In genomic region chr12:117151195-117152031, GRCh38 we compare ENCODE assay signal across 8 cellular contexts. TPM values are rescaled to one million over a fixed set of nuclear protein-coding genes. Genes with fewer than 3 reads are reported as not detected.
DNase-seq lines count a peak whose midpoint lies in the region; ATAC-seq, FAIRE-seq and TF ChIP-seq lines count a peak whose summit lies in the region.

No MANE protein-coding gene starts in this region.

- H3K9me1 ChIP-seq in K562 (ENCODE audit: control insufficient read depth, insufficient read depth, low read length) = peaks cover 4% of the 10 kb centered on the region

- H3K27me3 ChIP-seq in K562 (ENCODE audit: control insufficient read depth in 2 of 2, insufficient read depth in 2 of 2, low read length in 2 of 2) (no peaks in the 10 kb centered on the region), testis (no peaks in the 10 kb centered on the region)

- TF ChIP-seq EP300 in K562 (IDR thresholded peaks at IDR 0.05; ENCODE audit: low read length) = no peak

- peak overlapping the region; percentile 88 for H2AFZ ChIP-seq in K562 (ENCODE audit: low read depth, low read length)

- H3K27ac ChIP-seq in K562 (ENCODE audit: extremely low read depth, low read depth, low read length) (no peak overlapping the region; the same call in 2 of the 3 replicates), testis (peak overlapping the region in 1 of 2 donors; percentile 57)

- no TSS peak for BruUV-seq in K562 (replicated peaks; lab: Mats Ljungman, UMichigan)

- H3K4me3 ChIP-seq in K562 (no peak overlapping the region), testis (no peak overlapping the region)

- POLR2A ChIA-PET in K562 (lab: Yijun Ruan, JAX) = interaction anchor here (0.7 to 1.5 kb wide), 3 partner anchors 9 to 708 kb away, joined by 3 to 4 read pairs (median 3); no protein-coding TSS in a partner anchor

- H3K9me3 ChIP-seq in K562 (replicated peaks; ENCODE audit: control insufficient read depth, insufficient read depth, low read depth, low read length) (no peaks in the 10 kb centered on the region), testis (no peaks in the 10 kb centered on the region)

- TF ChIP-seq POLR2A in K562 (conservative IDR thresholded peaks at IDR 0.05) (no peak), testis (IDR thresholded peaks at IDR 0.05) (no peak)

- peak; percentile 42 to 75 for TF ChIP-seq RAD21 in K562 (CRISPR knock-in tag; conservative IDR thresholded peaks at IDR 0.05 in 1 of 2, IDR thresholded peaks at IDR 0.05 in 1 of 2)

- H3K36me3 ChIP-seq in K562 (ENCODE audit: control insufficient read depth, insufficient read depth, low read length) = peaks cover 41% of the 10 kb centered on the region
- H3K36me3 ChIP-seq in testis (ENCODE audit: low read depth, missing control alignments) = no peaks in the 10 kb centered on the region

- WGBS in K562 (ENCODE audit: insufficient coverage, low coverage, missing lambda C conversion rate) = 21% methylated on average over 13 of the region's 13 CpGs
- WGBS in testis, 2 donors = 35 to 38% methylated on average over 11 to 13 of the region's 13 CpGs

- peak; percentile 84 to 87 (median 87) for TF ChIP-seq CTCF in K562 (IDR thresholded peaks at IDR 0.05 in 2 of 3, conservative IDR thresholded peaks at IDR 0.05 in 1 of 3; ENCODE audit: insufficient read depth in 2 of 3, low read depth in 1 of 3, low read length in 3 of 3)
- peak; percentile 53 to 60 (median 56) for TF ChIP-seq CTCF in testis (IDR thresholded peaks at IDR 0.05)

- FAIRE-seq in K562 (lab: Jason Lieb, UNC) = peak; percentile 93

- peak overlapping the region; percentile 75 for H3K4me2 ChIP-seq in K562 (ENCODE audit: insufficient read depth, low read length)

- no peak overlapping the region for H3K9ac ChIP-seq in K562 (ENCODE audit: insufficient read depth in 1 of 2, low read depth in 2 of 2, low read length in 2 of 2)

- peak; percentile 91 for ATAC-seq in K562
- no peak for ATAC-seq in HG03159 (IDR thresholded peaks at IDR 0.05; ENCODE audit: unreplicated experiment)

- DNase-seq in NCI-H1105 treated with DMSO at 0.1 percent for 48 hours (lab: John Stamatoyannopoulos, UW) = peak; percentile 19
- DNase-seq in NCI-H1105 (lab: John Stamatoyannopoulos, UW) = no peak
- DNase-seq in MV-4-11 (lab: John Stamatoyannopoulos, UW) = peak; percentile 44
- peak; percentile 84 to 93 (median 84) for DNase-seq in K562 (ENCODE audit: extremely low read depth in 1 of 4, low spot score in 3 of 4)
- DNase-seq in iPS-NIHi7 (ENCODE audit: extremely low spot score) = peak; percentile 87
- DNase-seq in testis = peak; percentile 88
- DNase-seq in SKM-1 (lab: John Stamatoyannopoulos, UW; ENCODE audit: unreplicated experiment) = no peak

- peaks cover 11 to 12% of the 10 kb centered on the region in 2 experiments; a peak in 3 of 5 replicates for H3K4me1 ChIP-seq in K562 (replicated peaks in 1 of 2; ENCODE audit: control insufficient read depth in 2 of 2, insufficient read depth in 2 of 2, low read length in 2 of 2)
- peaks cover 20% of the 10 kb centered on the region for H3K4me1 ChIP-seq in testis

- CTCF ChIA-PET in K562 (lab: Yijun Ruan, JAX; ENCODE audit: low intra/inter-chr PET ratio) = interaction anchor here (1.7 to 3.2 kb wide), 2 partner anchors 126 to 448 kb away, joined by 9 to 26 read pairs; no protein-coding TSS in a partner anchor

- in situ Hi-C loops in K562 (cut with MboI) = no loop called here

- intact Hi-C loops in K562 (cut with micrococcal nuclease) (loop anchor here (1.0 kb wide), 1 partner anchor 126 kb away; no protein-coding TSS in a partner anchor), testis (cut with DNase I; ENCODE audit: low total_unique reads) (no loop called here)

- no peaks in the 10 kb centered on the region for H3K79me2 ChIP-seq in K562 (ENCODE audit: control insufficient read depth, insufficient read depth, low read length)

- H4K20me1 ChIP-seq in K562 (replicated peaks; ENCODE audit: control insufficient read depth, insufficient read depth, low read length) = no peaks in the 10 kb centered on the region

TF ChIP-seq in K562, 482 proteins besides CTCF, POLR2A, EP300 and RAD21 (continues in another document):
- TF ChIP-seq ZNF584 (CRISPR knock-in tag; IDR thresholded peaks at IDR 0.05; ENCODE audit: low read depth) (no peak), MNT (conservative IDR thresholded peaks at IDR 0.05) (0 out of 4 replicates have a peak, but pooled peaks of 1 of the 2 experiments have one; percentile 28), DEAF1 (CRISPR knock-in tag; IDR thresholded peaks at IDR 0.05) (peak; percentile 25; the same call in 1 of the 2 replicates)

RNA-seq across cellular contexts. Expression of gene FBXO21, which starts 38.9 kb away (rescaled TPM):
- total RNA-seq in K562 (2011; cell fraction: chromatin; rRNA removed; ENCODE audit: low replicate concordance) = 15.2 and 18.4 TPM in 2 replicates
- total RNA-seq in K562 (2011; cell fraction: nucleolus; rRNA removed) = 13.4 and 17.0 TPM in 2 replicates
- 11.4 and 15.2 TPM in 2 replicates for total RNA-seq in K562 (2011; cell fraction: nucleoplasm; rRNA removed)
- total RNA-seq in K562 (2014; rRNA removed) = 35.4 and 50.9 TPM in 2 replicates
- 9.1 and 10.1 TPM in 2 replicates for total RNA-seq in K562 (2014; rRNA removed; fragmentation: Illumina TruSeq; extraction: Trizol)
- 8.3 and 8.6 TPM in 2 replicates for total RNA-seq in K562 (2015; rRNA removed; fragmentation: Illumina TruSeq; extraction: Trizol)
- total RNA-seq in K562 (2021) = 13.4 and 13.8 TPM in 2 replicates
- polyA plus RNA-seq in K562 (2011; rRNA removed) = 5.9 and 11.2 TPM in 2 replicates
- polyA plus RNA-seq in K562 (2011; cell fraction: cytosol; rRNA removed) = 12.2 and 43.9 TPM in 2 replicates
- polyA plus RNA-seq in K562 (2011; cell fraction: nucleus; rRNA removed) = 6.3 and 22.4 TPM in 2 replicates
- 7.1 and 10.5 TPM in 2 replicates for polyA plus RNA-seq in K562 (2012)
- 7.1 and 7.4 TPM in 2 replicates for polyA plus RNA-seq in K562 (2014; fragmentation: Illumina TruSeq; extraction: Trizol)
- 1 to 10 TPM; 3.0 to 4.0 TPM for polyA plus RNA-seq in K562 (2014; fragmentation: Nextera tagmentation; extraction: Ambion mirVana)
- polyA plus RNA-seq in K562 (2014; rRNA removed) = 15.2 and 16.3 TPM in 2 replicates
- polyA minus RNA-seq in K562 (2011; rRNA and poly(A)+ RNA removed) = 14.2 and 15.8 TPM in 2 replicates
- 12.2 and 17.8 TPM in 2 replicates for polyA minus RNA-seq in K562 (2011; cell fraction: cytosol; rRNA and poly(A)+ RNA removed)
- 2.6 and 12.0 TPM in 2 replicates for polyA minus RNA-seq in K562 (2011; cell fraction: nucleus; rRNA and poly(A)+ RNA removed)
- total RNA-seq in testis = 100 to 1,000 TPM; 290 to 519 TPM
- 101 TPM for polyA plus RNA-seq in testis (ENCODE audit: insufficient read depth, low read depth, low replicate concordance)

RNA-seq across cellular contexts. Expression of gene TESC, which starts 52.2 kb away (rescaled TPM):
- 16.2 and 42.2 TPM in 2 replicates for total RNA-seq in K562 (2011; cell fraction: chromatin; rRNA removed; ENCODE audit: low replicate concordance)
- 30.9 and 35.9 TPM in 2 replicates for total RNA-seq in K562 (2011; cell fraction: nucleolus; rRNA removed)
- total RNA-seq in K562 (2011; cell fraction: nucleoplasm; rRNA removed) = 12.6 and 19.2 TPM in 2 replicates
- total RNA-seq in K562 (2014; rRNA removed) (25.2 and 30.4 TPM in 2 replicates), K562 (2014; rRNA removed; fragmentation: Illumina TruSeq; extraction: Trizol) (11.5 and 13.4 TPM in 2 replicates), K562 (2015; rRNA removed; fragmentation: Illumina TruSeq; extraction: Trizol) (11.6 and 12.6 TPM in 2 replicates), K562 (2021) (28.9 and 31.6 TPM in 2 replicates), testis (10 to 100 TPM; 42.5 to 76.5 TPM)
- polyA plus RNA-seq in K562 (2011; rRNA removed) (21.7 and 25.3 TPM in 2 replicates), K562 (2014; fragmentation: Illumina TruSeq; extraction: Trizol) (17.8 and 20.7 TPM in 2 replicates), K562 (2014; fragmentation: Nextera tagmentation; extraction: Ambion mirVana) (1 to 10 TPM in 1 of 2 experiments, under 1 TPM in 1; 0.96 to 2.0 TPM), K562 (2014; rRNA removed) (31.8 and 32.9 TPM in 2 replicates), testis (ENCODE audit: insufficient read depth, low read depth, low replicate concordance) (43.2 TPM)
- polyA plus RNA-seq in K562 (2011; cell fraction: cytosol; rRNA removed) = 27.4 and 44.2 TPM in 2 replicates
- polyA plus RNA-seq in K562 (2011; cell fraction: nucleus; rRNA removed) = 24.7 and 34.1 TPM in 2 replicates
- 14.6 and 21.7 TPM in 2 replicates for polyA plus RNA-seq in K562 (2012)
- 9.3 and 10.6 TPM in 2 replicates for polyA minus RNA-seq in K562 (2011; rRNA and poly(A)+ RNA removed)
- 7.7 and 8.3 TPM in 2 replicates for polyA minus RNA-seq in K562 (2011; cell fraction: cytosol; rRNA and poly(A)+ RNA removed)
- polyA minus RNA-seq in K562 (2011; cell fraction: nucleus; rRNA and poly(A)+ RNA removed) = 18.8 and 20.2 TPM in 2 replicates

Comparison
In these comparisons a context has a peak if more than half of its experiments do, and no peak if none do; other contexts are left out.
1. DNase-seq: peak in NCI-H1105 treated with DMSO at 0.1 percent for 48 hours (single experiment), MV-4-11 (single experiment), K562 (4 of 4), iPS-NIHi7 (single experiment) and testis (single experiment); none in NCI-H1105 (single experiment) and SKM-1 (single experiment).
2. RNA of gene FBXO21, which starts 38.9 kb away (total RNA-seq): 290 to 519 TPM in testis; 8.3 to 50.9 TPM in K562; every median in the first group is over 4 times any median in the second.